Comparison of ENCODE assay signal across 14 cellular contexts in the genomic region with DNA sequence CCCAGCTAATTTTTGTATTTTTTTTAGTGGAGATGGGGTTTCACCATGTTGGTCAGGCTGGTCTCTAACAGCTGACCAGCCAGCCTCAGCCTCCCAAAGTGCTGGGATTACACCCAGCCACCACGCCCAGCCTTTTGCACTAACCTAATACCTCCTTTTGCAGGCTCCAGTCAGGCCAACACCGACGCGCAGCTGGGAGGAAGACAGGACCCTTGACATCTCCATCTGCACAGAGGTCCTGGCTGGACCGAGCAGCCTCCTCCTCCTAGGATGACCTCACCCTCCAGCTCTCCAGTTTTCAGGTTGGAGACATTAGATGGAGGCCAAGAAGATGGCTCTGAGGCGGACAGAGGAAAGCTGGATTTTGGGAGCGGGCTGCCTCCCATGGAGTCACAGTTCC. TPM values are rescaled to one million over a fixed set of nuclear protein-coding genes. Genes with fewer than 3 reads are reported as not detected.
A peak's percentile ranks its signal among the peaks of the same experiment; 100 is the strongest.
DNase-seq lines count a peak whose midpoint lies in the region; ATAC-seq and TF ChIP-seq lines count a peak whose summit lies in the region.
"Had no signal": no experiment of that assay in that cellular context is flagged by ENCODE, and none has a peak within 500 bp of the region (broad histone marks: within the 10 kb centered on the region; RNA-seq: fewer than 3 reads in every experiment).

No MANE protein-coding gene starts in this region.

- WGBS in heart right ventricle, 2 donors = 90 to 92% methylated on average over 7 of the region's 7 CpGs
- WGBS in right cardiac atrium = 86% methylated on average over 7 of the region's 7 CpGs

- no peak for TF ChIP-seq POLR2A in vagina (IDR thresholded peaks at IDR 0.05)

- H3K4me1 ChIP-seq in heart right ventricle = peaks cover 0 to 54% (median 31%) of the 10 kb centered on the region in 9 donors
- peaks cover 16% of the 10 kb centered on the region for H3K4me1 ChIP-seq in right cardiac atrium (ENCODE audit: control insufficient read depth, insufficient read depth, low read length)
- H3K4me1 ChIP-seq in naive thymus-derived CD4-positive, alpha-beta T cell (ENCODE audit: control insufficient read depth in 2 of 2, insufficient read depth in 2 of 2, low read length in 2 of 2) = peaks cover 42 to 51% of the 10 kb centered on the region in 2 donors
- peaks cover 47% of the 10 kb centered on the region for H3K4me1 ChIP-seq in vagina

- DNase-seq in heart right ventricle (no peak), right cardiac atrium (no peak), vagina (ENCODE audit: extremely low spot score in 2 of 2) (no peak), NCI-H2227 (lab: John Stamatoyannopoulos, UW; ENCODE audit: unreplicated experiment) (no peak), pons (ENCODE audit: low spot score) (no peak)
- no peak for DNase-seq in activated T-helper 2 cell treated with anti-CD3 and anti-CD28 coated beads, Interferon-gamma antibody, Interleukin-2, Interleukin-4, amounts not matched to agents 10 μg/mL and 5 μg/mL and 100 μg/mL, durations not matched to agents 14 hours and 24 hours and 36 hours (ENCODE audit: low spot score)
- DNase-seq in naive thymus-derived CD4-positive, alpha-beta T cell = no peak
- DNase-seq: activated CD8-positive, alpha-beta memory T cell treated with anti-CD3 and anti-CD28 coated beads for 24 hours; endodermal cell; glutamatergic neuron; NCI-H226; occipital lobe had no signal

- TF ChIP-seq CTCF in heart right ventricle (IDR thresholded peaks at IDR 0.05) (no peak), vagina (IDR thresholded peaks at IDR 0.05) (no peak)

- peaks cover 43% of the 10 kb centered on the region for H3K36me3 Mint-ChIP-seq in activated T-helper 2 cell treated with anti-CD3 and anti-CD28 coated beads, Interferon-gamma antibody, Interleukin-2, Interleukin-4, amounts not matched to agents 10 μg/mL and 5 μg/mL and 100 μg/mL, durations not matched to agents 14 hours and 24 hours and 36 hours (ENCODE audit: low read depth)
- peaks cover 6 to 41% (median 14%) of the 10 kb centered on the region in 5 donors for H3K36me3 Mint-ChIP-seq in naive thymus-derived CD4-positive, alpha-beta T cell

- CTCF ChIA-PET in naive thymus-derived CD4-positive, alpha-beta T cell (lab: Charles Lee) = interaction anchor here (1.0 kb wide), 1 partner anchor 10 kb away, joined by 3 read pairs; no protein-coding TSS in a partner anchor

- H3K27ac ChIP-seq in heart right ventricle (peak overlapping the region in 8 of 10 donors; percentile 78 to 97 (median 94)), right cardiac atrium (ENCODE audit: low read length) (no peak overlapping the region), vagina (peak overlapping the region; percentile 91)
- H3K27ac ChIP-seq in naive thymus-derived CD4-positive, alpha-beta T cell (ENCODE audit: low read depth, low read length) = peak overlapping the region; percentile 94

- H3K9me3 ChIP-seq in heart right ventricle (no peaks in the 10 kb centered on the region), right cardiac atrium (ENCODE audit: control insufficient read depth, low read length) (no peaks in the 10 kb centered on the region), vagina (no peaks in the 10 kb centered on the region)
- no peaks in the 10 kb centered on the region for H3K9me3 ChIP-seq in naive thymus-derived CD4-positive, alpha-beta T cell (ENCODE audit: control insufficient read depth in 2 of 3, low read length in 3 of 3)
- H3K9me3 ChIP-seq: left lung had no signal

- H3K27ac Mint-ChIP-seq in activated T-helper 2 cell treated with anti-CD3 and anti-CD28 coated beads, Interferon-gamma antibody, Interleukin-2, Interleukin-4, amounts not matched to agents 10 μg/mL and 5 μg/mL and 100 μg/mL, durations not matched to agents 14 hours and 24 hours and 36 hours = peak overlapping the region; percentile 96
- H3K27ac Mint-ChIP-seq in naive thymus-derived CD4-positive, alpha-beta T cell = peak overlapping the region in 8 of 9 donors; percentile 26 to 100 (median 98)
- H3K27ac Mint-ChIP-seq: endodermal cell had no signal

- no peaks in the 10 kb centered on the region for H3K27me3 Mint-ChIP-seq in activated T-helper 2 cell treated with anti-CD3 and anti-CD28 coated beads, Interferon-gamma antibody, Interleukin-2, Interleukin-4, amounts not matched to agents 10 μg/mL and 5 μg/mL and 100 μg/mL, durations not matched to agents 14 hours and 24 hours and 36 hours (ENCODE audit: low read depth)
- no peaks in the 10 kb centered on the region for H3K27me3 Mint-ChIP-seq in naive thymus-derived CD4-positive, alpha-beta T cell

- H3K4me3 Mint-ChIP-seq in activated T-helper 2 cell treated with anti-CD3 and anti-CD28 coated beads, Interferon-gamma antibody, Interleukin-2, Interleukin-4, amounts not matched to agents 10 μg/mL and 5 μg/mL and 100 μg/mL, durations not matched to agents 14 hours and 24 hours and 36 hours (ENCODE audit: low read depth) = peak overlapping the region; percentile 96
- H3K4me3 Mint-ChIP-seq in naive thymus-derived CD4-positive, alpha-beta T cell = peak overlapping the region in 8 of 10 donors; percentile 90 to 100 (median 96)
- H3K4me3 Mint-ChIP-seq: endodermal cell had no signal

- no peak overlapping the region for H3K4me3 ChIP-seq in heart right ventricle
- H3K4me3 ChIP-seq in right cardiac atrium (ENCODE audit: low read length) = no peak overlapping the region
- no peak overlapping the region for H3K4me3 ChIP-seq in naive thymus-derived CD4-positive, alpha-beta T cell (ENCODE audit: low read length)
- H3K4me3 ChIP-seq in vagina = no peak overlapping the region

- POLR2A ChIA-PET in naive thymus-derived CD4-positive, alpha-beta T cell (lab: Charles Lee) = interaction anchor here (1.9 to 4.6 kb wide), 3 partner anchors 22 to 65 kb away, joined by 4 to 55 read pairs (median 36); partner anchors contain the start of gene UBB

- peaks cover 42% of the 10 kb centered on the region for H3K4me1 Mint-ChIP-seq in activated T-helper 2 cell treated with anti-CD3 and anti-CD28 coated beads, Interferon-gamma antibody, Interleukin-2, Interleukin-4, amounts not matched to agents 10 μg/mL and 5 μg/mL and 100 μg/mL, durations not matched to agents 14 hours and 24 hours and 36 hours (ENCODE audit: low read depth)
- H3K4me1 Mint-ChIP-seq in naive thymus-derived CD4-positive, alpha-beta T cell = peaks cover 41 to 64% (median 50%) of the 10 kb centered on the region in 7 donors
- H3K4me1 Mint-ChIP-seq: endodermal cell had no signal

- no peaks in the 10 kb centered on the region for H3K9me3 Mint-ChIP-seq in activated T-helper 2 cell treated with anti-CD3 and anti-CD28 coated beads, Interferon-gamma antibody, Interleukin-2, Interleukin-4, amounts not matched to agents 10 μg/mL and 5 μg/mL and 100 μg/mL, durations not matched to agents 14 hours and 24 hours and 36 hours
- no peaks in the 10 kb centered on the region for H3K9me3 Mint-ChIP-seq in naive thymus-derived CD4-positive, alpha-beta T cell
- H3K9me3 Mint-ChIP-seq: endodermal cell had no signal

- H3K27me3 ChIP-seq in heart right ventricle = no peaks in the 10 kb centered on the region
- no peaks in the 10 kb centered on the region for H3K27me3 ChIP-seq in right cardiac atrium (ENCODE audit: control insufficient read depth, insufficient read depth)
- no peaks in the 10 kb centered on the region for H3K27me3 ChIP-seq in naive thymus-derived CD4-positive, alpha-beta T cell (ENCODE audit: control insufficient read depth in 2 of 2, insufficient read depth in 2 of 2, low read length in 2 of 2)
- H3K27me3 ChIP-seq in vagina = no peaks in the 10 kb centered on the region
- H3K27me3 ChIP-seq: left lung had no signal

- intact Hi-C loops in heart right ventricle (cut with DNase I) (loop anchor here in 2 of 10 donors (2.0 to 10.0 kb wide), 3 partner anchors 33 to 53 kb away; partner anchors contain the start of gene UBB (in 1 of the 2)), right cardiac atrium (cut with DNase I) (no loop called here), vagina (cut with DNase I) (no loop called here)
- intact Hi-C loops in activated T-helper 2 cell treated with anti-CD3 and anti-CD28 coated beads, Interferon-gamma antibody, Interleukin-2, Interleukin-4, amounts not matched to agents 10 μg/mL and 5 μg/mL and 100 μg/mL, durations not matched to agents 14 hours and 24 hours and 36 hours (cut with micrococcal nuclease) = loop anchor here (5.0 kb wide), 2 partner anchors 55 to 130 kb away; no protein-coding TSS in a partner anchor
- intact Hi-C loops in naive thymus-derived CD4-positive, alpha-beta T cell (cut with micrococcal nuclease) = loop anchor here (5.0 to 10.0 kb wide), 4 partner anchors 130 to 1555 kb away; partner anchors contain the start of genes DRC3 (in 1 of the 2), NCOR1 (in 1 of the 2), PIGL (in 1 of the 2) and TOM1L2 (in 1 of the 2)

- ATAC-seq in heart right ventricle (no peak), right cardiac atrium (no peak), HG03354 (IDR thresholded peaks at IDR 0.05; ENCODE audit: poor library complexity, severe bottlenecking, unreplicated experiment) (no peak)
- no peak for ATAC-seq in naive thymus-derived CD4-positive, alpha-beta T cell

- H3K36me3 ChIP-seq in heart right ventricle = peaks cover 0 to 49% (median 6%) of the 10 kb centered on the region in 9 donors
- peaks cover 19 to 49% (median 23%) of the 10 kb centered on the region in 3 experiments for H3K36me3 ChIP-seq in naive thymus-derived CD4-positive, alpha-beta T cell (ENCODE audit: control insufficient read depth in 2 of 3, insufficient read depth in 3 of 3, low read length in 3 of 3)
- peaks cover 0 to under 1% of the 10 kb centered on the region in 2 donors for H3K36me3 ChIP-seq in vagina

RNA-seq across cellular contexts. Expression of gene TRPV2, which starts 2.0 kb away (rescaled TPM):
- total RNA-seq in heart right ventricle = 10 to 100 TPM in 3 of 10 donors, 1 to 10 TPM in 7; 4.6 to 25.4 (median 8.6) TPM
- polyA plus RNA-seq in heart right ventricle = 10 to 100 TPM; 10.6 to 11.9 TPM
- 10 to 100 TPM in 3 of 4 donors, 1 to 10 TPM in 1; 7.1 to 19.6 (median 10.7) TPM for total RNA-seq in right cardiac atrium
- polyA plus RNA-seq in right cardiac atrium = 5.2 TPM
- 44.4 and 46.8 TPM in 2 replicates for total RNA-seq in activated T-helper 2 cell treated with anti-CD3 and anti-CD28 coated beads, Interferon-gamma antibody, Interleukin-2, Interleukin-4, amounts not matched to agents 10 μg/mL and 5 μg/mL and 100 μg/mL, durations not matched to agents 14 hours and 24 hours and 36 hours
- 100 to 1,000 TPM in 1 of 5 experiments, 10 to 100 TPM in 4; 66.8 to 141 (median 80.0) TPM for total RNA-seq in naive thymus-derived CD4-positive, alpha-beta T cell
- 100 to 1,000 TPM in 1 of 2 donors, 10 to 100 TPM in 1; 78.7 to 104 TPM for polyA plus RNA-seq in naive thymus-derived CD4-positive, alpha-beta T cell
- total RNA-seq in vagina = 22.3 TPM

RNA-seq across cellular contexts. Expression of gene UBB, which starts 36.5 kb away (rescaled TPM):
- 1,000 to 10,000 TPM; 1,254 to 2,151 (median 1,968) TPM for total RNA-seq in heart right ventricle
- 1,000 to 10,000 TPM in 1 of 2 donors, 100 to 1,000 TPM in 1; 400 to 1,298 TPM for polyA plus RNA-seq in heart right ventricle
- total RNA-seq in right cardiac atrium = 1,000 to 10,000 TPM; 1,353 to 1,780 (median 1,568) TPM
- polyA plus RNA-seq in right cardiac atrium = 1,446 TPM
- 1,784 and 1,798 TPM in 2 replicates for total RNA-seq in activated T-helper 2 cell treated with anti-CD3 and anti-CD28 coated beads, Interferon-gamma antibody, Interleukin-2, Interleukin-4, amounts not matched to agents 10 μg/mL and 5 μg/mL and 100 μg/mL, durations not matched to agents 14 hours and 24 hours and 36 hours
- total RNA-seq in naive thymus-derived CD4-positive, alpha-beta T cell = 1,000 to 10,000 TPM in 1 of 5 experiments, 100 to 1,000 TPM in 4; 537 to 1,283 (median 621) TPM
- polyA plus RNA-seq in naive thymus-derived CD4-positive, alpha-beta T cell = 1,000 to 10,000 TPM; 1,829 to 1,950 TPM
- 625 TPM for total RNA-seq in vagina

Comparison
In these comparisons a context has a peak if more than half of its experiments do, and no peak if none do; other contexts are left out.
1. intact Hi-C loops: an anchor here in activated T-helper 2 cell treated with anti-CD3 and anti-CD28 coated beads, Interferon-gamma antibody, Interleukin-2, Interleukin-4, amounts not matched to agents 10 μg/mL and 5 μg/mL and 100 μg/mL, durations not matched to agents 14 hours and 24 hours and 36 hours (5.0 kb wide) and naive thymus-derived CD4-positive, alpha-beta T cell (5.0 to 10.0 kb wide); none called in right cardiac atrium and vagina.